Comparison of ENCODE assay signal across 26 cellular contexts in genomic region chr6:170017603-170018274, GRCh38.
DNase-seq lines count a peak whose midpoint lies in the region; ATAC-seq, FAIRE-seq and TF ChIP-seq lines count a peak whose summit lies in the region.
"Had no signal": no experiment of that assay in that cellular context is flagged by ENCODE, and none has a peak within 500 bp of the region (broad histone marks: within the 10 kb centered on the region; RNA-seq: fewer than 3 reads in every experiment).

No MANE protein-coding gene starts in this region.

- no peak for FAIRE-seq in K562 (lab: Jason Lieb, UNC)
- FAIRE-seq: A204.1, G401.6, GM18507 had no signal

- H3K27me3 ChIP-seq in K562 (ENCODE audit: control insufficient read depth in 2 of 2, insufficient read depth in 2 of 2, low read length in 2 of 2) = peaks cover 18 to 43% of the 10 kb centered on the region in 2 experiments; a peak in 4 of 5 replicates
- H3K27me3 ChIP-seq: BLaER1 had no signal

- no peaks in the 10 kb centered on the region for H3K9me3 Mint-ChIP-seq in activated CD8-positive, alpha-beta memory T cell treated with anti-CD3 and anti-CD28 coated beads, Interleukin-2, amount 10 ng/mL, durations not matched to agents 7 days and 5 days (ENCODE audit: low read depth)
- no peaks in the 10 kb centered on the region for H3K9me3 Mint-ChIP-seq in type B pancreatic cell
- H3K9me3 Mint-ChIP-seq in effector memory CD8-positive, alpha-beta T cell = no peaks in the 10 kb centered on the region

- no peak overlapping the region for H3K27ac Mint-ChIP-seq in activated CD8-positive, alpha-beta memory T cell treated with anti-CD3 and anti-CD28 coated beads, Interleukin-2, amount 10 ng/mL, durations not matched to agents 7 days and 5 days
- H3K27ac Mint-ChIP-seq in type B pancreatic cell = no peak overlapping the region
- peak overlapping the region in 1 of 2 donors; percentile 61 for H3K27ac Mint-ChIP-seq in effector memory CD8-positive, alpha-beta T cell

- H3K9me3 ChIP-seq in K562 (replicated peaks; ENCODE audit: control insufficient read depth, insufficient read depth, low read depth, low read length) = no peaks in the 10 kb centered on the region
- H3K9me3 ChIP-seq: BLaER1 had no signal

- DNase-seq in activated CD8-positive, alpha-beta memory T cell treated with anti-CD3 and anti-CD28 coated beads, Interleukin-2, amount 10 ng/mL, durations not matched to agents 7 days and 5 days = peak; percentile 29
- no peak for DNase-seq in activated CD8-positive, alpha-beta memory T cell treated with anti-CD3 and anti-CD28 coated beads, Interleukin-2, amount 50 U/mL, for 4 hours
- DNase-seq in NOMO-1 (lab: John Stamatoyannopoulos, UW; ENCODE audit: unreplicated experiment in 2 of 2) (peak; percentile 73 to 81), K562 (ENCODE audit: extremely low read depth in 1 of 4, low spot score in 3 of 4) (no peak), type B pancreatic cell (ENCODE audit: extremely low spot score, unreplicated experiment) (peak; percentile 16), NCI-H2171 (lab: John Stamatoyannopoulos, UW) (no peak), left colon (no peak)
- DNase-seq in effector memory CD8-positive, alpha-beta T cell = no peak
- DNase-seq: DND-41, GM23248, IMR-90, Kasumi-1, MM.1S, NCI-H1417 treated with DMSO at 0.1 percent for 48 hours, NCI-H2029, NCI-H2171 treated with DMSO at 0.1 percent for 48 hours, NCI-H446 treated with DMSO at 0.1 percent for 48 hours, NCI-H748 treated with DMSO at 0.1 percent for 48 hours, Right ventricle myocardium superior had no signal

- no peak overlapping the region for H3K9ac ChIP-seq in K562 (ENCODE audit: insufficient read depth in 1 of 2, low read depth in 2 of 2, low read length in 2 of 2)
- H3K9ac ChIP-seq: BLaER1, GM23248 had no signal

- intact Hi-C loops in K562 (cut with micrococcal nuclease) = no loop called here
- intact Hi-C loops in left colon (cut with DNase I, micrococcal nuclease) = no loop called here

- H3K9me1 ChIP-seq in K562 (ENCODE audit: control insufficient read depth, insufficient read depth, low read length) = no peaks in the 10 kb centered on the region

- 2% methylated on average over 9 of the region's 9 CpGs for WGBS in K562 (ENCODE audit: insufficient coverage, low coverage, missing lambda C conversion rate)

- no peaks in the 10 kb centered on the region; a peak in 1 of 5 replicates for H3K4me1 ChIP-seq in K562 (replicated peaks in 1 of 2; ENCODE audit: control insufficient read depth in 2 of 2, insufficient read depth in 2 of 2, low read length in 2 of 2)
- H3K4me1 ChIP-seq: BLaER1 had no signal

- CTCF ChIA-PET in activated CD8-positive, alpha-beta memory T cell treated with anti-CD3 and anti-CD28 coated beads, Interleukin-2, amount 10 ng/mL, durations not matched to agents 7 days and 5 days (lab: Charles Lee) = no interaction called here
- CTCF ChIA-PET in K562 (lab: Yijun Ruan, JAX; ENCODE audit: low intra/inter-chr PET ratio) = no interaction called here

- peaks cover 4% of the 10 kb centered on the region for H3K36me3 Mint-ChIP-seq in activated CD8-positive, alpha-beta memory T cell treated with anti-CD3 and anti-CD28 coated beads, Interleukin-2, amount 10 ng/mL, durations not matched to agents 7 days and 5 days
- H3K36me3 Mint-ChIP-seq in type B pancreatic cell = no peaks in the 10 kb centered on the region
- no peaks in the 10 kb centered on the region for H3K36me3 Mint-ChIP-seq in effector memory CD8-positive, alpha-beta T cell (ENCODE audit: insufficient read depth)

- no peak overlapping the region for H2AFZ ChIP-seq in K562 (ENCODE audit: low read depth, low read length)
- H2AFZ ChIP-seq: GM23248 had no signal

- TF ChIP-seq CTCF in K562 (IDR thresholded peaks at IDR 0.05 in 2 of 3, conservative IDR thresholded peaks at IDR 0.05 in 1 of 3; ENCODE audit: insufficient read depth in 2 of 3, low read depth in 1 of 3, low read length in 3 of 3) = no peak
- no peak for TF ChIP-seq CTCF in type B pancreatic cell (conservative IDR thresholded peaks at IDR 0.05)

- TF ChIP-seq RAD21 in K562 (CRISPR knock-in tag; conservative IDR thresholded peaks at IDR 0.05 in 1 of 2, IDR thresholded peaks at IDR 0.05 in 1 of 2) = no peak

- peak; percentile 27 for ATAC-seq in activated CD8-positive, alpha-beta memory T cell treated with anti-CD3 and anti-CD28 coated beads, Interleukin-2, amount 10 ng/mL, durations not matched to agents 7 days and 5 days
- ATAC-seq in K562 = no peak
- ATAC-seq in effector memory CD8-positive, alpha-beta T cell (replicated peaks) = no peak
- ATAC-seq in left colon = no peak
- ATAC-seq: HCT116, Panc1, SK-N-SH treated with all-trans-retinoic acid at 6 μM for 48 hours had no signal

- 0 out of 2 replicates have a peak, but pooled peaks cover 3% of the 10 kb centered on the region for H4K20me1 ChIP-seq in K562 (replicated peaks; ENCODE audit: control insufficient read depth, insufficient read depth, low read length)
- H4K20me1 ChIP-seq: BLaER1 had no signal

- H3K79me2 ChIP-seq in K562 (ENCODE audit: control insufficient read depth, insufficient read depth, low read length) = no peaks in the 10 kb centered on the region

- H3K4me3 Mint-ChIP-seq in activated CD8-positive, alpha-beta memory T cell treated with anti-CD3 and anti-CD28 coated beads, Interleukin-2, amount 10 ng/mL, durations not matched to agents 7 days and 5 days = no peak overlapping the region
- no peak overlapping the region for H3K4me3 Mint-ChIP-seq in type B pancreatic cell
- H3K4me3 Mint-ChIP-seq in effector memory CD8-positive, alpha-beta T cell = no peak overlapping the region

- H3K4me1 Mint-ChIP-seq in activated CD8-positive, alpha-beta memory T cell treated with anti-CD3 and anti-CD28 coated beads, Interleukin-2, amount 10 ng/mL, durations not matched to agents 7 days and 5 days = peaks cover 24% of the 10 kb centered on the region
- H3K4me1 Mint-ChIP-seq in type B pancreatic cell (ENCODE audit: unreplicated experiment) = peaks cover 9% of the 10 kb centered on the region
- H3K4me1 Mint-ChIP-seq in effector memory CD8-positive, alpha-beta T cell (ENCODE audit: low read depth in 2 of 2) = peaks cover 0 to 10% of the 10 kb centered on the region in 2 donors

- no peaks in the 10 kb centered on the region for H3K36me3 ChIP-seq in K562 (ENCODE audit: control insufficient read depth, insufficient read depth, low read length)
- H3K36me3 ChIP-seq: BLaER1 had no signal

- no TSS peak for BruUV-seq in K562 (replicated peaks; lab: Mats Ljungman, UMichigan)

- no peak for TF ChIP-seq EP300 in K562 (IDR thresholded peaks at IDR 0.05; ENCODE audit: low read length)

- in situ Hi-C loops in K562 (cut with MboI) = no loop called here

- H3K27me3 Mint-ChIP-seq in activated CD8-positive, alpha-beta memory T cell treated with anti-CD3 and anti-CD28 coated beads, Interleukin-2, amount 10 ng/mL, durations not matched to agents 7 days and 5 days = peaks cover 64% of the 10 kb centered on the region
- peaks cover 29% of the 10 kb centered on the region for H3K27me3 Mint-ChIP-seq in type B pancreatic cell
- H3K27me3 Mint-ChIP-seq in effector memory CD8-positive, alpha-beta T cell = peaks cover 41 to 54% of the 10 kb centered on the region in 2 donors

- POLR2A ChIA-PET in K562 (lab: Yijun Ruan, JAX) = no interaction called here

- no peak overlapping the region for H3K4me2 ChIP-seq in K562 (ENCODE audit: insufficient read depth, low read length)
- H3K4me2 ChIP-seq: BLaER1 had no signal

- TF ChIP-seq POLR2A in K562 (conservative IDR thresholded peaks at IDR 0.05) = no peak

- H3K27ac ChIP-seq in K562 (ENCODE audit: extremely low read depth, low read depth, low read length) = no peak overlapping the region
- H3K27ac ChIP-seq: BLaER1, GM23248 had no signal

- H3K4me3 ChIP-seq in K562 = no peak overlapping the region
- H3K4me3 ChIP-seq: BLaER1, GM23248 had no signal

TF ChIP-seq in K562, 482 proteins besides CTCF, POLR2A, EP300 and RAD21:
- TF ChIP-seq ZFP36 (IDR thresholded peaks at IDR 0.05; ENCODE audit: low read depth, low read length, partially characterized antibody) (no peak), ZNF57 (CRISPR knock-in tag; IDR thresholded peaks at IDR 0.05) (no peak), SPI1 (IDR thresholded peaks at IDR 0.05; ENCODE audit: borderline replicate concordance, low read depth, low read length) (peak; percentile 14; the same call in 1 of the 2 replicates)

Comparison
In these comparisons a context has a peak if more than half of its experiments do, and no peak if none do; other contexts are left out.
1. DNase-seq: peak in activated CD8-positive, alpha-beta memory T cell treated with anti-CD3 and anti-CD28 coated beads, Interleukin-2, amount 10 ng/mL, durations not matched to agents 7 days and 5 days (single experiment), NOMO-1 (2 of 2) and type B pancreatic cell (single experiment); none in activated CD8-positive, alpha-beta memory T cell treated with anti-CD3 and anti-CD28 coated beads, Interleukin-2, amount 50 U/mL, for 4 hours (single experiment), K562 (0 of 4), NCI-H2171 (single experiment), effector memory CD8-positive, alpha-beta T cell (0 of 3) and left colon (0 of 2).